ENCODE assay signal across 10 cellular contexts in the genomic region with DNA sequence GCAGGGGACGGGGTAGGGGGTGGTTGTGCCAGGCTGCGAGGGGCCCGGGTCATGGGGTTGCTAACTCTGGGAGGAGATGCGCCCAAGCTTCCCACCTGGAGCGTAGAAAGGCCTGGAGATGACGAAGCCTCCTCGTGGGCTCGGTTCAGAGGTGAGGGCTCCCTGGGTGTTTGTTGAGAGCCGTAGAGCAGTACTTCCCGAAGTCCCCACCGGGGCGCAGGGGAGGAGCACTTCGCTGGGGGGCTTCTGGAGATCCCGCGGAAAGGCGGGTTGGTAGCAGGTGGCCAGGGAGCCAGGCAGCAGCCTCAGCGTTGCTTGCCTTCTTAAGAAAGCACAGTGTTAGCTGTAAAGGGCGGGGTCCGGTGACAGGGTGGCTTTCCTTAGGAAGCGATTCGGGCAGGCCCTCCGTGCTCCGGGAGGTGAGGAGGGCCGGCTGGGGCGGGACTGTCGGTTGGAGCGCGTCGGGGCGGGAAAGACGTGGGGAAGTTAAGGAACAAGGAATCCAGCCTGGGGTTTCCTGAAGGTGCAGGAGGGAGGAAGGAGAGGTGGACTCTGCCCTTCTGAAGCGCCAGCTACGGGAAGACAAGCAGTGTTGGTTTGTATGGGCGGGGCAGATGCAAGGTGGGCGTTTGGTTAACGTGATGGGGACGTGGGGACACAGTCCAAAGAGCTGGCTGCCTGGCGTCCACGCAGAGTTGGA. TPM values are rescaled to one million over a fixed set of nuclear protein-coding genes. Genes with fewer than 3 reads are reported as not detected.
DNase-seq lines count a peak whose midpoint lies in the region; ATAC-seq, FAIRE-seq and TF ChIP-seq lines count a peak whose summit lies in the region.
"Had no signal": no experiment of that assay in that cellular context is flagged by ENCODE, and none has a peak within 500 bp of the region (broad histone marks: within the 10 kb centered on the region; RNA-seq: fewer than 3 reads in every experiment).

No MANE protein-coding gene starts in this region.

- H3K4me3 Mint-ChIP-seq in osteocyte (ENCODE audit: unreplicated experiment) = peak overlapping the region; percentile 65

- ATAC-seq in HG03025 (IDR thresholded peaks at IDR 0.05; ENCODE audit: low FRiP score, unreplicated experiment) (no peak), omental fat pad (ENCODE audit: low FRiP score) (no peak)

- no peaks in the 10 kb centered on the region for H3K36me3 ChIP-seq in HUES48 (ENCODE audit: control insufficient read depth, insufficient read depth, low read length)

- H3K27ac ChIP-seq in HUES48 (ENCODE audit: low read depth, low read length) (no peak overlapping the region), dorsolateral prefrontal cortex (peak overlapping the region in 52 of 59 donors; percentile 12 to 97 (median 82))

- no peaks in the 10 kb centered on the region for H3K9me3 ChIP-seq in HUES48 (ENCODE audit: control insufficient read depth, insufficient read depth, low read length)

- intact Hi-C loops in dorsolateral prefrontal cortex (cut with DNase I) = loop anchor here (5.0 to 10.0 kb wide), 10 partner anchors 54 to 792 kb away; a partner anchor contains a TSS

- peaks cover 24% of the 10 kb centered on the region for H3K4me1 Mint-ChIP-seq in osteocyte (ENCODE audit: unreplicated experiment)

- H3K36me3 Mint-ChIP-seq in osteocyte (ENCODE audit: unreplicated experiment) = no peaks in the 10 kb centered on the region

- H3K4me1 ChIP-seq in HUES48 (ENCODE audit: control insufficient read depth, insufficient read depth, low read length) = peaks cover 10% of the 10 kb centered on the region; the same call in 1 of the 2 replicates

- peak; percentile 62 for DNase-seq in D721Med (ENCODE audit: insufficient read length, low spot score)
- peak in 7 of 10 donors; percentile 26 to 50 (median 33) for DNase-seq in dorsolateral prefrontal cortex
- no peak for DNase-seq in osteocyte (ENCODE audit: extremely low spot score, unreplicated experiment)
- no peak for DNase-seq in NCI-H510A (lab: John Stamatoyannopoulos, UW)
- no peak for DNase-seq in omental fat pad (ENCODE audit: low spot score)
- DNase-seq in islet precursor cell = no peak

- H3K27ac Mint-ChIP-seq in osteocyte (ENCODE audit: unreplicated experiment) = no peak overlapping the region

- H3K4me3 ChIP-seq in HUES48 (ENCODE audit: low read depth, low read length) (peak overlapping the region; percentile 62; the same call in 1 of the 2 replicates), dorsolateral prefrontal cortex (peak overlapping the region; percentile 18 to 78 (median 66))

- no peak for TF ChIP-seq CTCF in D721Med (IDR thresholded peaks at IDR 0.05; ENCODE audit: insufficient read depth, missing control alignments)
- no peak for TF ChIP-seq CTCF in dorsolateral prefrontal cortex (IDR thresholded peaks at IDR 0.05 in 54 of 56, conservative IDR thresholded peaks at IDR 0.05 in 2 of 56; ENCODE audit: low read depth in 1 of 56, partially characterized antibody in 56 of 56)
- no peak for TF ChIP-seq CTCF in osteocyte (IDR thresholded peaks at IDR 0.05)
- TF ChIP-seq CTCF in omental fat pad (IDR thresholded peaks at IDR 0.05) = no peak

- H3K27me3 Mint-ChIP-seq in osteocyte (ENCODE audit: unreplicated experiment) = peaks cover 53% of the 10 kb centered on the region

- H3K9me3 Mint-ChIP-seq in osteocyte (ENCODE audit: unreplicated experiment) = no peaks in the 10 kb centered on the region

- no peak for FAIRE-seq in D721Med (lab: Jason Lieb, UNC)
- FAIRE-seq: TTC549 had no signal

- no peak overlapping the region for H3K9ac ChIP-seq in HUES48 (ENCODE audit: low read depth, low read length)

- peaks cover 77% of the 10 kb centered on the region for H3K27me3 ChIP-seq in HUES48 (ENCODE audit: control insufficient read depth, insufficient read depth, low read length)
- peaks cover 0 to 60% (median 6%) of the 10 kb centered on the region in 45 donors for H3K27me3 ChIP-seq in dorsolateral prefrontal cortex

RNA-seq across cellular contexts. Expression of a gene that starts 3.3 kb away (rescaled TPM):
- 10 to 100 TPM; 27.0 to 85.8 (median 42.8) TPM for total RNA-seq in dorsolateral prefrontal cortex
- not detected in 2 replicates for total RNA-seq in osteocyte
- total RNA-seq in omental fat pad = not detected
- total RNA-seq: HT-29 had no signal

Comparison
In these comparisons a context has a peak if more than half of its experiments do, and no peak if none do; other contexts are left out.
1. DNase-seq: peak in D721Med (single experiment) and dorsolateral prefrontal cortex (7 of 10); none in osteocyte (single experiment), NCI-H510A (single experiment), omental fat pad (single experiment) and islet precursor cell (single experiment).
2. RNA of a gene that starts 3.3 kb away (total RNA-seq): 27.0 to 85.8 TPM in dorsolateral prefrontal cortex; not detected in osteocyte and not detected in omental fat pad; every median in the first group is over 10 times any median in the second.